Comparison of ENCODE assay signal across 9 cellular contexts in the genomic region with DNA sequence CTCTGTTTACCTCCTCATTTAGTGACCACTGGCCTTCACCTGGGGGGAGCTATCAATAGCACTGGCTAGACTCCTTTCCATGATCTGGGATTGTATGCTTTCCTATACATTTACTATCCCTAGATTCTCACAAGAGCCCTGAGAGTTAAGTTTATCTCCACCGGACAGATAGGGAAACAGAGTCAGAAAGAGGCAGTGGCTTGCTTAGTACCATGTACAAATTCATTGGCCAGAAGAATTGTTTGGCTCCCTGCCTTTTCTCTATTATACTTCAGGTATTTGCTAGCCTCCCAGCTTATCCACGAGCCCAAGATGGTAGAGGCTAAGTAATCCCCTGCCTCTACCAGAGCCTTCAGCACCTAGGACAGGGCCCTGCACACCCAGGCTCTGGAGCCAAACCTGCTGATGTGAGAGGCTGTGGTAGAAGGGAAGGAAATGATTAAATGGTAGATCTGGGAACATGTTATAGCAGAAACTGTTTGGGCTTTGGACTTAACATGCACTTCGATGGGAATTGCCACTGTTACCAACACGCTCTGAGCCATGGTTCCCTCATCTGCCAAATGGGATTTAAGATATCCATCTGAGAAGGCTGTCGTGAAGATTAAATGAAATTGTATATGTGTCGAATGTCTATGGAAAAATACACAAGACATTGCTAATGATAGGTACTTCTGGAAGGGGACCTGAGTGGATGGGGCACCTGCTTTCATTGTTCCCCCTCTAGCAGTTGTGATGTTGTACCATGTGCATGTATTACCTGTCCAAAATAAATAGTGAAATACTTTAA. TPM values are rescaled to one million over a fixed set of nuclear protein-coding genes. Genes with fewer than 3 reads are reported as not detected.
DNase-seq lines count a peak whose midpoint lies in the region; ATAC-seq and TF ChIP-seq lines count a peak whose summit lies in the region.
"Had no signal": no experiment of that assay in that cellular context is flagged by ENCODE, and none has a peak within 500 bp of the region (broad histone marks: within the 10 kb centered on the region; RNA-seq: fewer than 3 reads in every experiment).

No MANE protein-coding gene starts in this region.

- no peaks in the 10 kb centered on the region for H4K20me1 ChIP-seq in fibroblast of lung (ENCODE audit: control insufficient read depth, extremely low read depth, insufficient read depth, low read length)

- H3K79me2 ChIP-seq in fibroblast of lung (ENCODE audit: control insufficient read depth, insufficient read depth, low read length): no peaks in the 10 kb centered on the region

- no peaks in the 10 kb centered on the region for H3K36me3 ChIP-seq in fibroblast of lung (ENCODE audit: control insufficient read depth, insufficient read depth, low read length)

- DNase-seq in activated T-cell treated with anti-CD3 and anti-CD28 coated beads, Interleukin-2, amount 50 U/mL, for 72 hours: peak; percentile 24 to 36
- no peak for DNase-seq in activated T-cell treated with anti-CD3 and anti-CD28 coated beads, Interleukin-2, amount 50 U/mL, for 4 hours
- DNase-seq in T follicular helper cell (ENCODE audit: low read depth) (peak; percentile 12), fibroblast of lung (ENCODE audit: low read depth in 2 of 2) (peak; percentile 58 to 63), NCI-H2196 treated with DMSO at 0.1 percent for 48 hours (lab: John Stamatoyannopoulos, UW; ENCODE audit: unreplicated experiment) (no peak), NCI-H446 treated with DMSO at 0.1 percent for 48 hours (lab: John Stamatoyannopoulos, UW) (no peak), osteocyte (ENCODE audit: extremely low spot score, unreplicated experiment) (no peak)
- DNase-seq in stimulated activated CD4-positive, alpha-beta T cell treated with anti-CD3 and anti-CD28 coated beads, Interleukin-4, amount 100 ng/mL, for 1 hour: peak; percentile 26

- no peak overlapping the region for H3K4me3 Mint-ChIP-seq in activated T-cell treated with anti-CD3 and anti-CD28 coated beads, Interleukin-2, amount 50 U/mL, for 72 hours
- no peak overlapping the region for H3K4me3 Mint-ChIP-seq in activated T-cell treated with anti-CD3 and anti-CD28 coated beads, Interleukin-2, amount 50 U/mL, for 4 hours
- no peak overlapping the region for H3K4me3 Mint-ChIP-seq in osteocyte (ENCODE audit: unreplicated experiment)

- no peak overlapping the region for H3K27ac Mint-ChIP-seq in activated T-cell treated with anti-CD3 and anti-CD28 coated beads, Interleukin-2, amount 50 U/mL, for 72 hours
- H3K27ac Mint-ChIP-seq in osteocyte (ENCODE audit: unreplicated experiment): no peak overlapping the region
- H3K27ac Mint-ChIP-seq: CD8-positive, alpha-beta memory T cell had no signal

- H3K9me3 Mint-ChIP-seq in activated T-cell treated with anti-CD3 and anti-CD28 coated beads, Interleukin-2, amount 50 U/mL, for 72 hours: no peaks in the 10 kb centered on the region
- H3K9me3 Mint-ChIP-seq in activated T-cell treated with anti-CD3 and anti-CD28 coated beads, Interleukin-2, amount 50 U/mL, for 4 hours: no peaks in the 10 kb centered on the region
- no peaks in the 10 kb centered on the region for H3K9me3 Mint-ChIP-seq in osteocyte (ENCODE audit: unreplicated experiment)
- H3K9me3 Mint-ChIP-seq: CD8-positive, alpha-beta memory T cell had no signal

- no peak overlapping the region for H3K4me2 ChIP-seq in fibroblast of lung (ENCODE audit: extremely low read depth, insufficient read depth, low read length)

- no peak overlapping the region for H2AFZ ChIP-seq in fibroblast of lung (ENCODE audit: low read length)

- peak in 1 of 2 donors; percentile 38 for ATAC-seq in activated T-cell treated with anti-CD3 and anti-CD28 coated beads, Interleukin-2, amount 50 U/mL, for 72 hours (replicated peaks in 1 of 2)
- no peak for ATAC-seq in activated T-cell treated with anti-CD3 and anti-CD28 coated beads, Interleukin-2, amount 50 U/mL, for 4 hours

- no peaks in the 10 kb centered on the region for H3K36me3 Mint-ChIP-seq in activated T-cell treated with anti-CD3 and anti-CD28 coated beads, Interleukin-2, amount 50 U/mL, for 72 hours (ENCODE audit: insufficient read depth in 2 of 2)
- H3K36me3 Mint-ChIP-seq in activated T-cell treated with anti-CD3 and anti-CD28 coated beads, Interleukin-2, amount 50 U/mL, for 4 hours (ENCODE audit: insufficient read depth): no peaks in the 10 kb centered on the region
- no peaks in the 10 kb centered on the region for H3K36me3 Mint-ChIP-seq in osteocyte (ENCODE audit: unreplicated experiment)
- H3K36me3 Mint-ChIP-seq: CD8-positive, alpha-beta memory T cell had no signal

- H3K4me1 ChIP-seq in fibroblast of lung (ENCODE audit: control insufficient read depth, extremely low read depth, insufficient read depth, low read length): no peaks in the 10 kb centered on the region

- peaks cover 48% of the 10 kb centered on the region for H3K27me3 ChIP-seq in fibroblast of lung (ENCODE audit: control insufficient read depth, insufficient read depth, low read length)

- no peak overlapping the region for H3K9ac ChIP-seq in fibroblast of lung (ENCODE audit: insufficient read depth, low read length)

- H3K27me3 Mint-ChIP-seq in activated T-cell treated with anti-CD3 and anti-CD28 coated beads, Interleukin-2, amount 50 U/mL, for 72 hours (ENCODE audit: low read depth): peaks cover 57% of the 10 kb centered on the region
- H3K27me3 Mint-ChIP-seq in activated T-cell treated with anti-CD3 and anti-CD28 coated beads, Interleukin-2, amount 50 U/mL, for 4 hours (ENCODE audit: low read depth): peaks cover 60% of the 10 kb centered on the region
- H3K27me3 Mint-ChIP-seq in osteocyte (ENCODE audit: unreplicated experiment): peaks cover 56% of the 10 kb centered on the region

- H3K9me3 ChIP-seq in fibroblast of lung (ENCODE audit: control insufficient read depth, insufficient read depth, low read depth, low read length): no peaks in the 10 kb centered on the region

- H3K4me3 ChIP-seq in fibroblast of lung (replicated peaks in 1 of 4; ENCODE audit: control extremely low read depth in 1 of 4, insufficient read depth in 1 of 4, low read depth in 3 of 4, low read length in 4 of 4): no peak overlapping the region

- H3K4me1 Mint-ChIP-seq in activated T-cell treated with anti-CD3 and anti-CD28 coated beads, Interleukin-2, amount 50 U/mL, for 72 hours (ENCODE audit: low read depth): peaks cover 10% of the 10 kb centered on the region
- H3K4me1 Mint-ChIP-seq in activated T-cell treated with anti-CD3 and anti-CD28 coated beads, Interleukin-2, amount 50 U/mL, for 4 hours (ENCODE audit: low read depth): peaks cover 12% of the 10 kb centered on the region
- peaks cover 5% of the 10 kb centered on the region for H3K4me1 Mint-ChIP-seq in osteocyte (ENCODE audit: unreplicated experiment)

- TF ChIP-seq CTCF in fibroblast of lung (conservative IDR thresholded peaks at IDR 0.05 in 1 of 2, IDR thresholded peaks at IDR 0.05 in 1 of 2; ENCODE audit: low read depth in 1 of 2, low read length in 2 of 2) (no peak), osteocyte (IDR thresholded peaks at IDR 0.05) (no peak)

- H3K27ac ChIP-seq in fibroblast of lung (ENCODE audit: insufficient read depth, low read length): no peak overlapping the region

RNA-seq across cellular contexts. Expression of gene BLACAT1, which starts 3.1 kb away (rescaled TPM):
- total RNA-seq in activated T-cell treated with anti-CD3 and anti-CD28 coated beads, Interleukin-2, amount 50 U/mL, for 72 hours: under 1 TPM; 0.34 to 0.97 TPM
- under 1 TPM in 2 of 3 donors, not detected in 1; 0.11 to 0.13 TPM for total RNA-seq in activated T-cell treated with anti-CD3 and anti-CD28 coated beads, Interleukin-2, amount 50 U/mL, for 4 hours
- total RNA-seq in fibroblast of lung: not detected in 2 replicates
- not detected in 2 replicates for polyA plus RNA-seq in fibroblast of lung
- polyA plus RNA-seq in fibroblast of lung (2012): not detected in 2 replicates
- polyA minus RNA-seq in fibroblast of lung (ENCODE audit: low replicate concordance): not detected in 2 replicates
- not detected in 2 replicates for total RNA-seq in osteocyte
- polyA plus RNA-seq: CD8-positive, alpha-beta memory T cell had no signal

RNA-seq across cellular contexts. Expression of gene LEMD1, which starts 37.1 kb away (rescaled TPM):
- 1 to 10 TPM in 1 of 2 donors, not detected in 1; 3.1 TPM for total RNA-seq in activated T-cell treated with anti-CD3 and anti-CD28 coated beads, Interleukin-2, amount 50 U/mL, for 72 hours
- total RNA-seq in activated T-cell treated with anti-CD3 and anti-CD28 coated beads, Interleukin-2, amount 50 U/mL, for 4 hours: under 1 TPM in 1 of 3 donors, not detected in 2; 0.74 TPM
- total RNA-seq in fibroblast of lung (not detected in 2 replicates), osteocyte (not detected in 2 replicates)
- polyA plus RNA-seq in fibroblast of lung: not detected in 2 replicates
- not detected in 2 replicates for polyA plus RNA-seq in fibroblast of lung (2012)
- not detected in 2 replicates for polyA minus RNA-seq in fibroblast of lung (ENCODE audit: low replicate concordance)
- polyA plus RNA-seq: CD8-positive, alpha-beta memory T cell had no signal

RNA-seq across cellular contexts. Expression of gene CDK18, which starts 45.5 kb away (rescaled TPM):
- 1 to 10 TPM; 2.3 to 3.3 TPM for total RNA-seq in activated T-cell treated with anti-CD3 and anti-CD28 coated beads, Interleukin-2, amount 50 U/mL, for 72 hours
- 1 to 10 TPM in 1 of 3 donors, under 1 TPM in 2; 0.76 to 1.9 (median 0.95) TPM for total RNA-seq in activated T-cell treated with anti-CD3 and anti-CD28 coated beads, Interleukin-2, amount 50 U/mL, for 4 hours
- total RNA-seq in fibroblast of lung (0.33 and 1.5 TPM in 2 replicates), osteocyte (3.0 and 4.5 TPM in 2 replicates)
- polyA plus RNA-seq in fibroblast of lung: 0.12 and 2.1 TPM in 2 replicates
- 0.54 and 7.0 TPM in 2 replicates for polyA plus RNA-seq in fibroblast of lung (2012)
- polyA minus RNA-seq in fibroblast of lung (ENCODE audit: low replicate concordance): 36.0 TPM in 1 of 2 replicates, not detected in the other

Comparison
In these comparisons a context has a peak if more than half of its experiments do, and no peak if none do; other contexts are left out.
1. DNase-seq: peak in activated T-cell treated with anti-CD3 and anti-CD28 coated beads, Interleukin-2, amount 50 U/mL, for 72 hours (2 of 2), T follicular helper cell (single experiment), fibroblast of lung (2 of 2) and stimulated activated CD4-positive, alpha-beta T cell treated with anti-CD3 and anti-CD28 coated beads, Interleukin-4, amount 100 ng/mL, for 1 hour (single experiment); none in activated T-cell treated with anti-CD3 and anti-CD28 coated beads, Interleukin-2, amount 50 U/mL, for 4 hours (single experiment), NCI-H2196 treated with DMSO at 0.1 percent for 48 hours (single experiment), NCI-H446 treated with DMSO at 0.1 percent for 48 hours (single experiment) and osteocyte (single experiment).